In the genomic region with DNA sequence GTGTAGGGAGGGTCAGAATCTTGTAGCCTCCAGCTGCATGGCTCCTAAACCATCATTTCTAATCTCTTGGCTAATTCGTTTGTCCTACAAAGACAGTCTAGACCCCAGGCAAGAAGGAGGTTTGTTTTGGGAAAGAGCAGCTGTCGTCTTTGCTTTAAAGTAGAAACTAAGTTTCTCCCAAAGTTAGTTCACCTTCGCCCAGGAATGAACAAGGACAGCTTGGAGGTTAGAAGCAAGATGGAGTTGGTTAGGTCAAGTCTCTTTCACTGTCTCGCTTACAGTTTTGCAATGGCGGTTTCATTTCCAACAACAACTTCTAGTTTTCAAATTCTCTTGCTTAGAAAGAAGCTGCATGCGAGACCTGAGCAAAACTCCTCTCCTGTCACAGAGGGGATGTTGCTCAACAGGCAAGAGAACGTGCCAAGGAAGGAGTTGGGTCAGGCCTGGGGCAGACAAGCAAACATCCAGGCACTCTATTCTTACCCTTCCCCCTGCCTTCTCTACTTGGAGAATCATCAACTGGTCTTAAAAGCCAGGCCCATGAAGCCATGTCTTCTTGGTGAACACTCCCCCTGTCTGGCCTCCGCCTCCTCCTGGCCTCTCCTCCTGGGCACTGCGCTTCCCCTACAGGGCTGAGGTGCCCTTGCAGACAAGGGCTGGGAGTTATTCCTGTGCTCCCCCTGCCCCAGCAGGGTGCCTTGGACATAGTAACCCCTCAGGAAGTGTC, we compare ENCODE assay signal across 12 cellular contexts. TPM values are rescaled to one million over a fixed set of nuclear protein-coding genes. Genes with fewer than 3 reads are reported as not detected.
A peak's percentile ranks its signal among the peaks of the same experiment; 100 is the strongest.
DNase-seq lines count a peak whose midpoint lies in the region; ATAC-seq and TF ChIP-seq lines count a peak whose summit lies in the region.
"Had no signal": no experiment of that assay in that cellular context is flagged by ENCODE, and none has a peak within 500 bp of the region (broad histone marks: within the 10 kb centered on the region; RNA-seq: fewer than 3 reads in every experiment).

No MANE protein-coding gene starts in this region.

- H3K4me1 Mint-ChIP-seq in GM23338, result peaks cover 9% of the 10 kb centered on the region; the same call in 1 of the 3 replicates
- peaks cover 18% of the 10 kb centered on the region for H3K4me1 Mint-ChIP-seq in activated CD4-positive, alpha-beta T cell treated with anti-CD3 and anti-CD28 coated beads, Interleukin-2, amount 10 ng/mL, durations not matched to agents 24 days and 14 days
- peaks cover 23% of the 10 kb centered on the region for H3K4me1 Mint-ChIP-seq in activated T-cell treated with anti-CD3 and anti-CD28 coated beads, Interleukin-2, amount 50 U/mL, for 4 hours (ENCODE audit: low read depth)

- H3K4me1 ChIP-seq in GM23338 (ENCODE audit: insufficient read depth), result no peaks in the 10 kb centered on the region

- 0 out of 2 replicates have a peak, but pooled peaks cover 3% of the 10 kb centered on the region for H3K27me3 ChIP-seq in GM23338 (ENCODE audit: insufficient read depth)

- H3K27ac ChIP-seq in GM23338 (ENCODE audit: low read depth), result no peak overlapping the region

- H3K36me3 ChIP-seq in GM23338 (ENCODE audit: insufficient read depth), result no peaks in the 10 kb centered on the region

- peak overlapping the region; percentile 66; the same call in 1 of the 2 replicates for H2AFZ ChIP-seq in GM23338

- H3K27me3 Mint-ChIP-seq in GM23338 (ENCODE audit: insufficient read depth, low read depth, poor library complexity), result peaks cover 4% of the 10 kb centered on the region
- H3K27me3 Mint-ChIP-seq in activated CD4-positive, alpha-beta T cell treated with anti-CD3 and anti-CD28 coated beads, Interleukin-2, amount 10 ng/mL, durations not matched to agents 24 days and 14 days, result peaks cover 26% of the 10 kb centered on the region
- peaks cover 29% of the 10 kb centered on the region for H3K27me3 Mint-ChIP-seq in activated T-cell treated with anti-CD3 and anti-CD28 coated beads, Interleukin-2, amount 50 U/mL, for 4 hours (ENCODE audit: low read depth)

- no peaks in the 10 kb centered on the region for H3K79me2 ChIP-seq in GM23338 (replicated peaks; ENCODE audit: insufficient read depth)

- no peaks in the 10 kb centered on the region for H4K20me1 ChIP-seq in GM23338 (replicated peaks; ENCODE audit: insufficient read depth)

- no peak overlapping the region for H3K4me3 Mint-ChIP-seq in GM23338
- H3K4me3 Mint-ChIP-seq in activated CD4-positive, alpha-beta T cell treated with anti-CD3 and anti-CD28 coated beads, Interleukin-2, amount 10 ng/mL, durations not matched to agents 24 days and 14 days, result no peak overlapping the region
- H3K4me3 Mint-ChIP-seq in activated T-cell treated with anti-CD3 and anti-CD28 coated beads, Interleukin-2, amount 50 U/mL, for 4 hours, result no peak overlapping the region

- TF ChIP-seq CTCF in GM23338 (conservative IDR thresholded peaks at IDR 0.05; ENCODE audit: low read depth in 2 of 2), result peak in 1 of 2 experiments; percentile 18; a peak in 2 of 4 replicates
- TF ChIP-seq CTCF in fibroblast of the aortic adventitia (IDR thresholded peaks at IDR 0.05; ENCODE audit: insufficient read depth, low read length), result peak; percentile 60
- no peak for TF ChIP-seq CTCF in GM13976 (IDR thresholded peaks at IDR 0.05; ENCODE audit: borderline replicate concordance, control extremely low read depth, extremely low read depth, insufficient read depth, missing control alignments)

- no peaks in the 10 kb centered on the region for H3K9me2 ChIP-seq in GM23338 (ENCODE audit: insufficient read depth)

- H3F3A ChIP-seq in GM23338 (replicated peaks; ENCODE audit: low read depth), result no peaks in the 10 kb centered on the region

- in situ Hi-C loops in SK-MEL-5 (cut with HindIII; ENCODE audit: low pct_unique_long_range_greater_than_20kb, low sequenced_read_pairs), result no loop called here
- in situ Hi-C loops in GM13976 (cut with MboI; ENCODE audit: low sequenced_read_pairs, unreplicated experiment), result loop anchor here (25.0 kb wide), 1 partner anchor 238 kb away; no protein-coding TSS in a partner anchor

- H3K27ac Mint-ChIP-seq in GM23338, result no peak overlapping the region; the same call in 1 of the 2 replicates
- H3K27ac Mint-ChIP-seq in activated CD4-positive, alpha-beta T cell treated with anti-CD3 and anti-CD28 coated beads, Interleukin-2, amount 10 ng/mL, durations not matched to agents 24 days and 14 days, result no peak overlapping the region

- H3K9me3 Mint-ChIP-seq in GM23338, result no peaks in the 10 kb centered on the region
- H3K9me3 Mint-ChIP-seq in activated CD4-positive, alpha-beta T cell treated with anti-CD3 and anti-CD28 coated beads, Interleukin-2, amount 10 ng/mL, durations not matched to agents 24 days and 14 days, result no peaks in the 10 kb centered on the region
- H3K9me3 Mint-ChIP-seq in activated T-cell treated with anti-CD3 and anti-CD28 coated beads, Interleukin-2, amount 50 U/mL, for 4 hours, result no peaks in the 10 kb centered on the region

- intact Hi-C loops in activated CD4-positive, alpha-beta T cell treated with anti-CD3 and anti-CD28 coated beads, Interleukin-2, amount 10 ng/mL, durations not matched to agents 24 days and 14 days (cut with micrococcal nuclease), result no loop called here

- H3K36me3 Mint-ChIP-seq in GM23338 (ENCODE audit: low read depth), result no peaks in the 10 kb centered on the region
- H3K36me3 Mint-ChIP-seq in activated CD4-positive, alpha-beta T cell treated with anti-CD3 and anti-CD28 coated beads, Interleukin-2, amount 10 ng/mL, durations not matched to agents 24 days and 14 days (ENCODE audit: low read depth), result no peaks in the 10 kb centered on the region
- H3K36me3 Mint-ChIP-seq in activated T-cell treated with anti-CD3 and anti-CD28 coated beads, Interleukin-2, amount 50 U/mL, for 4 hours (ENCODE audit: insufficient read depth), result no peaks in the 10 kb centered on the region

- no peak overlapping the region for H3K4me2 ChIP-seq in GM23338

- DNase-seq in GM23338 (ENCODE audit: low spot score) (peak; percentile 52), SK-MEL-5 (ENCODE audit: low read depth, low spot score) (peak; percentile 27), fibroblast of the aortic adventitia (ENCODE audit: low read depth) (peak; percentile 99), renal cortical epithelial cell (ENCODE audit: low read depth) (peak; percentile 92), GM13976 (ENCODE audit: low spot score) (no peak), ecto neural progenitor cell (ENCODE audit: low spot score) (no peak)
- no peak for DNase-seq in activated CD4-positive, alpha-beta T cell treated with anti-CD3 and anti-CD28 coated beads, Interleukin-2, amount 10 ng/mL, durations not matched to agents 24 days and 14 days
- no peak for DNase-seq in activated T-cell treated with anti-CD3 and anti-CD28 coated beads, Interleukin-2, amount 50 U/mL, for 4 hours
- DNase-seq: activated CD4-positive, alpha-beta T cell treated with anti-CD3 and anti-CD28 coated beads for 4 hours; islet precursor cell; NCI-H526; stimulated activated CD4-positive, alpha-beta T cell treated with anti-CD3 and anti-CD28 coated beads, Interleukin-15, amount 100 ng/mL, for 24 hours had no signal

- H3K4me3 ChIP-seq in GM23338, result no peak overlapping the region
- H3K4me3 ChIP-seq in fibroblast of the aortic adventitia (ENCODE audit: low read depth, low read length), result no peak overlapping the region

- peak; percentile 19 for ATAC-seq in GM23338
- no peak for ATAC-seq in activated T-cell treated with anti-CD3 and anti-CD28 coated beads, Interleukin-2, amount 50 U/mL, for 4 hours

TF ChIP-seq in GM23338, 12 proteins besides CTCF, POLR2A, EP300 and RAD21:
- TF ChIP-seq ZNF114 (CRISPR knock-in tag; IDR thresholded peaks at IDR 0.05) (no peak), STAT1 (IDR thresholded peaks at IDR 0.05; ENCODE audit: unreplicated experiment) (no peak), NANOG (IDR thresholded peaks at IDR 0.05; ENCODE audit: borderline replicate concordance) (no peak), EZH2phosphoT487 (IDR thresholded peaks at IDR 0.05; ENCODE audit: unreplicated experiment) (no peak), JUNB (IDR thresholded peaks at IDR 0.05; ENCODE audit: unreplicated experiment) (no peak)
- TF ChIP-seq, protein P1, sequence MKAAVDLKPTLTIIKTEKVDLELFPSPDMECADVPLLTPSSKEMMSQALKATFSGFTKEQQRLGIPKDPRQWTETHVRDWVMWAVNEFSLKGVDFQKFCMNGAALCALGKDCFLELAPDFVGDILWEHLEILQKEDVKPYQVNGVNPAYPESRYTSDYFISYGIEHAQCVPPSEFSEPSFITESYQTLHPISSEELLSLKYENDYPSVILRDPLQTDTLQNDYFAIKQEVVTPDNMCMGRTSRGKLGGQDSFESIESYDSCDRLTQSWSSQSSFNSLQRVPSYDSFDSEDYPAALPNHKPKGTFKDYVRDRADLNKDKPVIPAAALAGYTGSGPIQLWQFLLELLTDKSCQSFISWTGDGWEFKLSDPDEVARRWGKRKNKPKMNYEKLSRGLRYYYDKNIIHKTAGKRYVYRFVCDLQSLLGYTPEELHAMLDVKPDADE (IDR thresholded peaks at IDR 0.05), result no peak

RNA-seq across cellular contexts. Expression of a gene that starts 57.6 kb away (rescaled TPM):
- total RNA-seq in GM23338 (2014; rRNA removed; shearing (Covaris generic)), result 10.5 and 11.3 TPM in 2 replicates
- polyA plus RNA-seq in GM23338 (2016; fragmentation: Nextera tagmentation; extraction: Ambion mirVana), result 9.4 and 10.0 TPM in 2 replicates
- total RNA-seq in SK-MEL-5 (2014; rRNA removed; shearing (Covaris generic)), result 4.9 and 6.0 TPM in 2 replicates
- polyA plus RNA-seq in SK-MEL-5 (2015; cell fraction: cytosol; rRNA removed), result 6.6 and 9.3 TPM in 2 replicates
- 59.3 and 82.7 TPM in 2 replicates for polyA plus RNA-seq in SK-MEL-5 (2015; cell fraction: nucleus; rRNA removed)
- total RNA-seq in fibroblast of the aortic adventitia (ENCODE audit: low replicate concordance) (12.8 and 16.7 TPM in 2 replicates), renal cortical epithelial cell (14.9 and 20.7 TPM in 2 replicates)
- total RNA-seq in activated CD4-positive, alpha-beta T cell treated with anti-CD3 and anti-CD28 coated beads, Interleukin-2, amount 10 ng/mL, durations not matched to agents 24 days and 14 days, result 2.4 and 2.8 TPM in 2 replicates
- total RNA-seq in activated T-cell treated with anti-CD3 and anti-CD28 coated beads, Interleukin-2, amount 50 U/mL, for 4 hours, result 1 to 10 TPM; 1.1 to 2.4 (median 2.0) TPM

Comparison
In these comparisons a context has a peak if more than half of its experiments do, and no peak if none do; other contexts are left out.
1. DNase-seq: peak in GM23338 (single experiment), SK-MEL-5 (single experiment), fibroblast of the aortic adventitia (single experiment) and renal cortical epithelial cell (single experiment); none in activated CD4-positive, alpha-beta T cell treated with anti-CD3 and anti-CD28 coated beads, Interleukin-2, amount 10 ng/mL, durations not matched to agents 24 days and 14 days (single experiment), GM13976 (single experiment), ecto neural progenitor cell (single experiment) and activated T-cell treated with anti-CD3 and anti-CD28 coated beads, Interleukin-2, amount 50 U/mL, for 4 hours (single experiment).